Comparison of ENCODE assay signal across 19 cellular contexts in genomic region chr4:86400216-86400615, GRCh38. TPM values are rescaled to one million over a fixed set of nuclear protein-coding genes. Genes with fewer than 3 reads are reported as not detected.
DNase-seq lines count a peak whose midpoint lies in the region; ATAC-seq, FAIRE-seq and TF ChIP-seq lines count a peak whose summit lies in the region.
"Had no signal": no experiment of that assay in that cellular context is flagged by ENCODE, and none has a peak within 500 bp of the region (broad histone marks: within the 10 kb centered on the region; RNA-seq: fewer than 3 reads in every experiment).

No MANE protein-coding gene starts in this region.

- H3K4me1 Mint-ChIP-seq in Calu3 (ENCODE audit: low read depth, unreplicated experiment) = no peaks in the 10 kb centered on the region

- H3K27ac ChIP-seq in HEK293 (ENCODE audit: extremely low read depth, low read depth, low read length) = no peak overlapping the region
- H3K27ac ChIP-seq: HL-60 had no signal

- H3K27ac Mint-ChIP-seq in Calu3 (ENCODE audit: unreplicated experiment) = no peak overlapping the region

- ATAC-seq in GM19467 (IDR thresholded peaks at IDR 0.05; ENCODE audit: unreplicated experiment) (no peak), GM19397 (IDR thresholded peaks at IDR 0.05; ENCODE audit: unreplicated experiment) (no peak)
- ATAC-seq: K562 had no signal

- H3K9me3 ChIP-seq in HEK293 (ENCODE audit: control insufficient read depth, insufficient read depth, low read depth, low read length) = no peaks in the 10 kb centered on the region

- no peak overlapping the region for H3K4me3 ChIP-seq in HEK293 (ENCODE audit: low read depth, low read length)
- H3K4me3 ChIP-seq: K562 had no signal

- POLR2A ChIA-PET in HEK293 (lab: Yijun Ruan, JAX) = no interaction called here

- H3K4me1 ChIP-seq in HEK293 (ENCODE audit: control insufficient read depth, insufficient read depth, low read length) = no peaks in the 10 kb centered on the region

- no peaks in the 10 kb centered on the region for H3K36me3 ChIP-seq in HEK293 (ENCODE audit: control insufficient read depth in 2 of 2, insufficient read depth in 1 of 2, low read length in 2 of 2)

- H3K27me3 Mint-ChIP-seq in Calu3 (ENCODE audit: unreplicated experiment) = no peaks in the 10 kb centered on the region

- H3K4me3 Mint-ChIP-seq in Calu3 (ENCODE audit: low read depth, unreplicated experiment) = no peak overlapping the region

- no peaks in the 10 kb centered on the region for H3K9me3 Mint-ChIP-seq in Calu3 (ENCODE audit: low read depth, unreplicated experiment)

- no peaks in the 10 kb centered on the region for H3K36me3 Mint-ChIP-seq in Calu3 (ENCODE audit: insufficient read depth, unreplicated experiment)

- intact Hi-C loops in Calu3 (cut with micrococcal nuclease; ENCODE audit: unreplicated experiment) = no loop called here

- peak; percentile 60 for FAIRE-seq in endometrium (lab: Jason Lieb, UNC)
- FAIRE-seq: K562 had no signal

- no TSS peak for BruUV-seq in Calu3 (replicated peaks; lab: Mats Ljungman, UMichigan)

- CTCF ChIA-PET in HEK293 (lab: Yijun Ruan, JAX) (no interaction called here), Calu3 (lab: Charles Lee) (interaction anchor here (0.7 kb wide), 1 partner anchor 9 kb away, joined by 3 read pairs; no protein-coding TSS in a partner anchor)

- TF ChIP-seq CTCF in HEK293 (tag by site-specific recombination; IDR thresholded peaks at IDR 0.05) = no peak
- no peak for TF ChIP-seq CTCF in Calu3 (IDR thresholded peaks at IDR 0.05; ENCODE audit: unreplicated experiment)

- DNase-seq in NCI-H69 (lab: John Stamatoyannopoulos, UW) = peak; percentile 24
- DNase-seq in iris pigment epithelial cell (ENCODE audit: low read depth) = peak; percentile 76
- no peak for DNase-seq in Calu3
- DNase-seq in retina = no peak
- DNase-seq: ACHN, AML-193, COR-L47, DMS153, H7, NCI-H1417 treated with DMSO at 0.1 percent for 48 hours, NCI-H2029, NCI-H524, SHP77 treated with DMSO at 0.1 percent for 48 hours had no signal

TF ChIP-seq in HEK293, 187 proteins besides CTCF, POLR2A, EP300 and RAD21:
- TF ChIP-seq PBX3 (CRISPR knock-in tag; IDR thresholded peaks at IDR 0.05) = no peak
- no peak for TF ChIP-seq ZNF747 (tag by site-specific recombination; IDR thresholded peaks at IDR 0.05)
- peak; percentile 79 for TF ChIP-seq ZNF596 (tag by site-specific recombination; IDR thresholded peaks at IDR 0.05)
- TF ChIP-seq ZNF394 (tag by site-specific recombination; IDR thresholded peaks at IDR 0.05; ENCODE audit: borderline replicate concordance) = no peak

RNA-seq across cellular contexts. Expression of gene MAPK10, which starts 40.4 kb away (rescaled TPM):
- total RNA-seq in Calu3 (2022) = 2.9 and 3.6 TPM in 2 replicates

Comparison
In these comparisons a context has a peak if more than half of its experiments do, and no peak if none do; other contexts are left out.
1. DNase-seq: peak in NCI-H69 (single experiment) and iris pigment epithelial cell (single experiment); none in Calu3 (single experiment) and retina (single experiment).